ENCODE assay signal across 8 cellular contexts in the genomic region with DNA sequence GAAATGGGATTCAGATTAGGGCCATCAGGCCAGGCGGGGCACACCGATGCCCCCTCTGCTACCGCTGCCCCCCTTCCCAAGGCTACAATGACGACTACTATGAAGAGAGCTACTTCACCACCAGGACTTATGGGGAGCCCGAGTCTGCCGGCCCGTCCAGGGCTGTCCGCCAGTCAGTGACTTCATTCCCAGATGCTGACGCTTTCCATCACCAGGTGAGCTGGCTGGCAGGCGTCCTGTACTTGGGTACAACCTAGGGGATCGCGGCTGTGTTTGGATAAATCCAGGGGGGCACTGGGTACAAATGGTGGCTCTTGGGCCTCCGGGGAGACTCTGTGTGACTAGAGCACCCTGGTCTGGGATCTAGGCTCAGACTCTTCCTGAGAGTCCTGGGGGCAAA. TPM values are rescaled to one million over a fixed set of nuclear protein-coding genes. Genes with fewer than 3 reads are reported as not detected.
DNase-seq lines count a peak whose midpoint lies in the region; ATAC-seq, FAIRE-seq and TF ChIP-seq lines count a peak whose summit lies in the region.

No MANE protein-coding gene starts in this region.

- H3K27ac ChIP-seq in SK-N-SH (ENCODE audit: low read depth in 2 of 2, low read length in 1 of 2), result peak overlapping the region; percentile 76 to 90; a peak in 3 of 4 replicates
- H3K27ac ChIP-seq in keratinocyte (ENCODE audit: control insufficient read depth, insufficient read depth, low read length), result peak overlapping the region; percentile 83
- peak overlapping the region; percentile 91 for H3K27ac ChIP-seq in temporal lobe (ENCODE audit: low read depth, low read length)

- H3K9ac ChIP-seq in SK-N-SH (peak overlapping the region; percentile 97), adipocyte (ENCODE audit: low read length) (peak overlapping the region; percentile 94), keratinocyte (ENCODE audit: control insufficient read depth, extremely low read depth, insufficient read depth, low read length) (peak overlapping the region; percentile 93)

- dilution Hi-C loops in keratinocyte (cut with MboI; ENCODE audit: extremely low pct_ligation_motif_present, low sequenced_read_pairs), result no loop called here

- DNase-seq in SK-N-SH, result no peak
- DNase-seq in adipocyte (ENCODE audit: low read depth), result peak; percentile 36
- no peak for DNase-seq in keratinocyte (ENCODE audit: low read depth, low spot score)
- DNase-seq in activated effector memory CD4-positive, alpha-beta T cell treated with anti-CD3 and anti-CD28 coated beads, Interleukin-2, amount 50 U/mL, for 16 hours, result no peak
- DNase-seq in stimulated activated CD4-positive, alpha-beta T cell treated with anti-CD3 and anti-CD28 coated beads, Interleukin-4, amount 100 ng/mL, for 1 hour, result no peak

- no peaks in the 10 kb centered on the region for H4K20me1 ChIP-seq in SK-N-SH (ENCODE audit: insufficient read depth)
- no peaks in the 10 kb centered on the region for H4K20me1 ChIP-seq in keratinocyte (ENCODE audit: control insufficient read depth, extremely low read depth, insufficient read depth, low read length)

- H2AFZ ChIP-seq in SK-N-SH (ENCODE audit: low read depth) (no peak overlapping the region), keratinocyte (ENCODE audit: control insufficient read depth, low read length) (no peak overlapping the region)

- ATAC-seq in SK-N-SH treated with all-trans-retinoic acid at 6 μM for 48 hours, result no peak
- ATAC-seq in HG03354 (IDR thresholded peaks at IDR 0.05; ENCODE audit: poor library complexity, severe bottlenecking, unreplicated experiment), result no peak

- no peaks in the 10 kb centered on the region for H3K9me1 ChIP-seq in keratinocyte (ENCODE audit: control insufficient read depth, extremely low read depth, insufficient read depth, low read length)

- H3K4me3 ChIP-seq in SK-N-SH (ENCODE audit: low read depth in 2 of 2, low read length in 1 of 2), result peak overlapping the region; percentile 61 to 73
- H3K4me3 ChIP-seq in adipocyte (ENCODE audit: low read length), result peak overlapping the region; percentile 86
- H3K4me3 ChIP-seq in keratinocyte (ENCODE audit: control insufficient read depth in 2 of 3, extremely low read depth in 1 of 3, insufficient read depth in 2 of 3, low read depth in 1 of 3, low read length in 3 of 3), result peak overlapping the region; percentile 68 to 85 (median 70)

- no peak for FAIRE-seq in keratinocyte (lab: Jason Lieb, UNC)

- peak overlapping the region; percentile 81 for H3K4me2 ChIP-seq in SK-N-SH
- H3K4me2 ChIP-seq in keratinocyte (ENCODE audit: control insufficient read depth, extremely low read depth, insufficient read depth, low read depth, low read length), result peak overlapping the region; percentile 68

- H3K9me3 ChIP-seq in SK-N-SH (no peaks in the 10 kb centered on the region), adipocyte (ENCODE audit: control insufficient read depth, low read length) (no peaks in the 10 kb centered on the region), keratinocyte (ENCODE audit: control insufficient read depth, low read depth, low read length) (no peaks in the 10 kb centered on the region)

- CTCF ChIA-PET in SK-N-SH (lab: Yijun Ruan, JAX), result no interaction called here

- H3K27me3 ChIP-seq in SK-N-SH (ENCODE audit: insufficient read depth), result no peaks in the 10 kb centered on the region; the same call in 1 of the 2 replicates
- H3K27me3 ChIP-seq in adipocyte (replicated peaks; ENCODE audit: control insufficient read depth, insufficient read depth, low read length), result no peaks in the 10 kb centered on the region
- no peaks in the 10 kb centered on the region for H3K27me3 ChIP-seq in keratinocyte (ENCODE audit: control insufficient read depth, extremely low read depth, insufficient read depth, low read length)

- POLR2A ChIA-PET in SK-N-SH (lab: Yijun Ruan, JAX), result no interaction called here

- TF ChIP-seq CTCF in SK-N-SH (IDR thresholded peaks at IDR 0.05) (no peak), keratinocyte (optimal IDR thresholded peaks at IDR 0.05 in 1 of 3, IDR thresholded peaks at IDR 0.05 in 1 of 3, conservative IDR thresholded peaks at IDR 0.05 in 1 of 3; ENCODE audit: extremely low read depth in 1 of 3, insufficient read depth in 2 of 3, low read length in 3 of 3) (no peak)

- WGBS in SK-N-SH (ENCODE audit: low lambda C conversion rate), result 6% methylated on average over 3 of the region's 13 CpGs

- peaks cover 30% of the 10 kb centered on the region for H3K79me2 ChIP-seq in SK-N-SH (ENCODE audit: insufficient read depth)
- H3K79me2 ChIP-seq in keratinocyte (ENCODE audit: control insufficient read depth, insufficient read depth, low read length), result peaks cover 13% of the 10 kb centered on the region

- H3F3A ChIP-seq in SK-N-SH (replicated peaks; ENCODE audit: insufficient read depth), result peaks cover 14% of the 10 kb centered on the region

- no peak for TF ChIP-seq EP300 in SK-N-SH (IDR thresholded peaks at IDR 0.05; ENCODE audit: borderline replicate concordance in 1 of 2, low read depth in 1 of 2, low read length in 1 of 2)

- no peak for TF ChIP-seq RAD21 in SK-N-SH (IDR thresholded peaks at IDR 0.05; ENCODE audit: low read length)

- no peaks in the 10 kb centered on the region for H3K36me3 ChIP-seq in SK-N-SH (replicated peaks in 1 of 2; ENCODE audit: control insufficient read depth in 1 of 2, insufficient read depth in 2 of 2, low read length in 1 of 2)
- peaks cover 2% of the 10 kb centered on the region for H3K36me3 ChIP-seq in adipocyte (ENCODE audit: control insufficient read depth, insufficient read depth, low read length, severe bottlenecking)
- H3K36me3 ChIP-seq in keratinocyte (ENCODE audit: control insufficient read depth in 2 of 2, extremely low read depth in 1 of 2, insufficient read depth in 2 of 2, low read length in 2 of 2), result peaks cover 1 to 10% of the 10 kb centered on the region in 2 experiments

- no peaks in the 10 kb centered on the region for H3K9me2 ChIP-seq in SK-N-SH

- H3K4me1 ChIP-seq in SK-N-SH (ENCODE audit: control insufficient read depth in 1 of 2, insufficient read depth in 2 of 2, low read depth in 1 of 2, low read length in 1 of 2) (peaks cover 0 to 17% of the 10 kb centered on the region in 2 experiments; a peak in 1 of 4 replicates), adipocyte (ENCODE audit: control insufficient read depth, insufficient read depth, low read length) (peaks cover 10% of the 10 kb centered on the region), keratinocyte (ENCODE audit: control insufficient read depth, extremely low read depth, insufficient read depth, low read length) (peaks cover 10% of the 10 kb centered on the region)

RNA-seq across cellular contexts. Expression of gene EMD, which starts 1.1 kb away (rescaled TPM):
- 40.4 and 68.0 TPM in 2 replicates for polyA plus RNA-seq in SK-N-SH (2012; rRNA removed)
- polyA plus RNA-seq in SK-N-SH (2012; cell fraction: cytosol; rRNA removed), result 53.2 and 69.8 TPM in 2 replicates
- polyA plus RNA-seq in SK-N-SH (2012; cell fraction: nucleus; rRNA removed), result 82.3 and 105 TPM in 2 replicates
- 32.7 to 65.5 TPM (median 36.9 TPM) in 3 replicates for polyA plus RNA-seq in keratinocyte
- 79.2 TPM for polyA plus RNA-seq in keratinocyte (2011; ENCODE audit: low read depth)
- 47.2 and 58.9 TPM in 2 replicates for polyA plus RNA-seq in keratinocyte (2011; cell fraction: cytosol; rRNA removed)
- 33.4 and 47.2 TPM in 2 replicates for polyA plus RNA-seq in keratinocyte (2011; cell fraction: nucleus; rRNA removed)
- polyA plus RNA-seq in keratinocyte (2012; ENCODE audit: low replicate concordance), result 56.8 and 66.0 TPM in 2 replicates
- polyA minus RNA-seq in keratinocyte, result 34.3 to 75.7 TPM (median 42.5 TPM) in 3 replicates
- polyA minus RNA-seq in keratinocyte (2011; cell fraction: cytosol; rRNA and poly(A)+ RNA removed), result 49.1 TPM
- polyA minus RNA-seq in keratinocyte (2011; cell fraction: nucleus; rRNA and poly(A)+ RNA removed), result 7.7 and 12.9 TPM in 2 replicates
- 14.0 TPM for total RNA-seq in temporal lobe

RNA-seq across cellular contexts. Expression of gene FLNA, which starts 5.7 kb away (rescaled TPM):
- polyA plus RNA-seq in SK-N-SH (2012; rRNA removed) (364 and 550 TPM in 2 replicates), keratinocyte (245 to 536 TPM (median 343 TPM) in 3 replicates)
- 152 and 241 TPM in 2 replicates for polyA plus RNA-seq in SK-N-SH (2012; cell fraction: cytosol; rRNA removed)
- 1,312 and 1,452 TPM in 2 replicates for polyA plus RNA-seq in SK-N-SH (2012; cell fraction: nucleus; rRNA removed)
- 485 TPM for polyA plus RNA-seq in keratinocyte (2011; ENCODE audit: low read depth)
- 280 and 468 TPM in 2 replicates for polyA plus RNA-seq in keratinocyte (2011; cell fraction: cytosol; rRNA removed)
- 1,141 and 1,630 TPM in 2 replicates for polyA plus RNA-seq in keratinocyte (2011; cell fraction: nucleus; rRNA removed)
- 394 and 1,275 TPM in 2 replicates for polyA plus RNA-seq in keratinocyte (2012; ENCODE audit: low replicate concordance)
- 1,978 to 4,803 TPM (median 1,982 TPM) in 3 replicates for polyA minus RNA-seq in keratinocyte
- polyA minus RNA-seq in keratinocyte (2011; cell fraction: cytosol; rRNA and poly(A)+ RNA removed), result 2,589 TPM
- polyA minus RNA-seq in keratinocyte (2011; cell fraction: nucleus; rRNA and poly(A)+ RNA removed), result 2,257 and 2,338 TPM in 2 replicates
- total RNA-seq in temporal lobe, result 88.8 TPM

RNA-seq across cellular contexts. Expression of gene RPL10, which starts 18.0 kb away (rescaled TPM):
- 4,562 and 7,172 TPM in 2 replicates for polyA plus RNA-seq in SK-N-SH (2012; rRNA removed)
- 3,969 and 6,678 TPM in 2 replicates for polyA plus RNA-seq in SK-N-SH (2012; cell fraction: cytosol; rRNA removed)
- polyA plus RNA-seq in SK-N-SH (2012; cell fraction: nucleus; rRNA removed), result 1,391 and 1,880 TPM in 2 replicates
- 2,926 to 3,552 TPM (median 3,414 TPM) in 3 replicates for polyA plus RNA-seq in keratinocyte
- 352 TPM for polyA plus RNA-seq in keratinocyte (2011; ENCODE audit: low read depth)
- 2,144 and 3,499 TPM in 2 replicates for polyA plus RNA-seq in keratinocyte (2011; cell fraction: cytosol; rRNA removed)
- polyA plus RNA-seq in keratinocyte (2011; cell fraction: nucleus; rRNA removed), result 867 and 1,022 TPM in 2 replicates
- polyA plus RNA-seq in keratinocyte (2012; ENCODE audit: low replicate concordance), result 3,096 and 4,173 TPM in 2 replicates
- 1,111 to 1,756 TPM (median 1,179 TPM) in 3 replicates for polyA minus RNA-seq in keratinocyte
- 1,700 TPM for polyA minus RNA-seq in keratinocyte (2011; cell fraction: cytosol; rRNA and poly(A)+ RNA removed)
- polyA minus RNA-seq in keratinocyte (2011; cell fraction: nucleus; rRNA and poly(A)+ RNA removed), result 302 and 306 TPM in 2 replicates
- total RNA-seq in temporal lobe, result 2,159 TPM

RNA-seq across cellular contexts. Expression of gene DNASE1L1, which starts 28.9 kb away (rescaled TPM):
- polyA plus RNA-seq in SK-N-SH (2012; rRNA removed) (18.2 and 22.5 TPM in 2 replicates), keratinocyte (16.7 to 37.6 TPM (median 17.1 TPM) in 3 replicates)
- 13.3 and 17.5 TPM in 2 replicates for polyA plus RNA-seq in SK-N-SH (2012; cell fraction: cytosol; rRNA removed)
- polyA plus RNA-seq in SK-N-SH (2012; cell fraction: nucleus; rRNA removed), result 30.6 and 31.9 TPM in 2 replicates
- polyA plus RNA-seq in keratinocyte (2011; ENCODE audit: low read depth), result 3.3 TPM
- 17.5 and 29.0 TPM in 2 replicates for polyA plus RNA-seq in keratinocyte (2011; cell fraction: cytosol; rRNA removed)
- 26.2 and 31.3 TPM in 2 replicates for polyA plus RNA-seq in keratinocyte (2011; cell fraction: nucleus; rRNA removed)
- 16.0 and 24.6 TPM in 2 replicates for polyA plus RNA-seq in keratinocyte (2012; ENCODE audit: low replicate concordance)
- polyA minus RNA-seq in keratinocyte, result 19.7 to 50.7 TPM (median 32.4 TPM) in 3 replicates
- 21.1 TPM for polyA minus RNA-seq in keratinocyte (2011; cell fraction: cytosol; rRNA and poly(A)+ RNA removed)
- 15.4 and 18.8 TPM in 2 replicates for polyA minus RNA-seq in keratinocyte (2011; cell fraction: nucleus; rRNA and poly(A)+ RNA removed)
- 4.2 TPM for total RNA-seq in temporal lobe

RNA-seq across cellular contexts. Expression of gene TAFAZZIN, which starts 31.2 kb away (rescaled TPM):
- polyA plus RNA-seq in SK-N-SH (2012; rRNA removed) (34.0 and 35.7 TPM in 2 replicates), keratinocyte (16.3 to 20.6 TPM (median 19.9 TPM) in 3 replicates)
- polyA plus RNA-seq in SK-N-SH (2012; cell fraction: cytosol; rRNA removed), result 9.7 and 12.5 TPM in 2 replicates
- polyA plus RNA-seq in SK-N-SH (2012; cell fraction: nucleus; rRNA removed), result 280 and 309 TPM in 2 replicates
- 15.0 TPM for polyA plus RNA-seq in keratinocyte (2011; ENCODE audit: low read depth)
- 8.1 and 12.4 TPM in 2 replicates for polyA plus RNA-seq in keratinocyte (2011; cell fraction: cytosol; rRNA removed)
- polyA plus RNA-seq in keratinocyte (2011; cell fraction: nucleus; rRNA removed), result 75.8 and 107 TPM in 2 replicates
- polyA plus RNA-seq in keratinocyte (2012; ENCODE audit: low replicate concordance), result 17.7 and 25.9 TPM in 2 replicates
- polyA minus RNA-seq in keratinocyte, result 13.2 to 20.5 TPM (median 19.7 TPM) in 3 replicates
- 15.3 TPM for polyA minus RNA-seq in keratinocyte (2011; cell fraction: cytosol; rRNA and poly(A)+ RNA removed)
- polyA minus RNA-seq in keratinocyte (2011; cell fraction: nucleus; rRNA and poly(A)+ RNA removed), result 21.4 and 26.4 TPM in 2 replicates
- total RNA-seq in temporal lobe, result 9.3 TPM
